ENCODE assay signal across 10 cellular contexts in genomic region chr3:187919535-187919934, GRCh38.
DNase-seq lines count a peak whose midpoint lies in the region; ATAC-seq and TF ChIP-seq lines count a peak whose summit lies in the region.
"Had no signal": no experiment of that assay in that cellular context is flagged by ENCODE, and none has a peak within 500 bp of the region (broad histone marks: within the 10 kb centered on the region; RNA-seq: fewer than 3 reads in every experiment).

No MANE protein-coding gene starts in this region.

- no peak overlapping the region for H3K27ac ChIP-seq in SK-N-SH (ENCODE audit: low read depth in 2 of 2, low read length in 1 of 2)
- peak overlapping the region; percentile 93 for H3K27ac ChIP-seq in SU-DHL-6 (ENCODE audit: low read depth, low read length)
- H3K27ac ChIP-seq in adrenal gland = no peak overlapping the region
- H3K27ac ChIP-seq: body of pancreas had no signal

- DNase-seq in SK-N-SH (no peak), NCI-H226 (no peak), adrenal gland (no peak), C1 segment of cervical spinal cord (lab: John Stamatoyannopoulos, UW) (no peak)
- no peak for DNase-seq in stimulated activated effector memory CD8-positive, alpha-beta T cell treated with anti-CD3 and anti-CD28 coated beads, Interleukin-12 subunit alpha, Interleukin-12 subunit beta, amount 100 ng/mL, for 72 hours (ENCODE audit: low spot score in 2 of 2)

- no peaks in the 10 kb centered on the region for H4K20me1 ChIP-seq in SK-N-SH (ENCODE audit: insufficient read depth)
- no peaks in the 10 kb centered on the region for H4K20me1 ChIP-seq in SU-DHL-6 (ENCODE audit: low read depth, low read length)

- CTCF ChIA-PET in SK-N-SH (lab: Yijun Ruan, JAX) = no interaction called here

- H3K9me3 ChIP-seq in SK-N-SH (peaks cover 4% of the 10 kb centered on the region; the same call in 1 of the 2 replicates), SU-DHL-6 (ENCODE audit: insufficient read depth, low read length) (peaks cover 4% of the 10 kb centered on the region; the same call in 1 of the 2 replicates), adrenal gland (replicated peaks in 1 of 3) (no peaks in the 10 kb centered on the region)
- H3K9me3 ChIP-seq: body of pancreas had no signal

- TF ChIP-seq EP300 in SK-N-SH (IDR thresholded peaks at IDR 0.05; ENCODE audit: borderline replicate concordance in 1 of 2, low read depth in 1 of 2, low read length in 1 of 2) = no peak

- H3K27me3 ChIP-seq in SK-N-SH (ENCODE audit: insufficient read depth) = no peaks in the 10 kb centered on the region
- no peaks in the 10 kb centered on the region for H3K27me3 ChIP-seq in SU-DHL-6 (ENCODE audit: low read length)
- no peaks in the 10 kb centered on the region for H3K27me3 ChIP-seq in adrenal gland
- H3K27me3 ChIP-seq: body of pancreas had no signal

- 75% methylated on average over 3 of the region's 3 CpGs for WGBS in SK-N-SH (ENCODE audit: low lambda C conversion rate)
- WGBS in adrenal gland, 4 donors = 78 to 88% (median 80%) methylated on average over 3 of the region's 3 CpGs

- TF ChIP-seq POLR2A in adrenal gland (IDR thresholded peaks at IDR 0.05) = no peak

- H3K9me3 Mint-ChIP-seq in stimulated activated effector memory CD8-positive, alpha-beta T cell treated with anti-CD3 and anti-CD28 coated beads, Interleukin-12 subunit alpha, Interleukin-12 subunit beta, amount 100 ng/mL, for 72 hours = no peaks in the 10 kb centered on the region

- no peak overlapping the region for H3K4me3 ChIP-seq in SK-N-SH (ENCODE audit: low read depth in 2 of 2, low read length in 1 of 2)
- H3K4me3 ChIP-seq in SU-DHL-6 (ENCODE audit: insufficient read depth, low read length, poor library complexity, severe bottlenecking) = no peak overlapping the region
- H3K4me3 ChIP-seq in adrenal gland = no peak overlapping the region
- H3K4me3 ChIP-seq: A549, body of pancreas had no signal

- H3K36me3 Mint-ChIP-seq in stimulated activated effector memory CD8-positive, alpha-beta T cell treated with anti-CD3 and anti-CD28 coated beads, Interleukin-12 subunit alpha, Interleukin-12 subunit beta, amount 100 ng/mL, for 72 hours = peaks cover 13% of the 10 kb centered on the region

- no peak for TF ChIP-seq RAD21 in SK-N-SH (IDR thresholded peaks at IDR 0.05; ENCODE audit: low read length)

- POLR2A ChIA-PET in SK-N-SH (lab: Yijun Ruan, JAX) = no interaction called here

- peak overlapping the region; percentile 86 for H3K27ac Mint-ChIP-seq in stimulated activated effector memory CD8-positive, alpha-beta T cell treated with anti-CD3 and anti-CD28 coated beads, Interleukin-12 subunit alpha, Interleukin-12 subunit beta, amount 100 ng/mL, for 72 hours

- TF ChIP-seq CTCF in SK-N-SH (IDR thresholded peaks at IDR 0.05) (no peak), SU-DHL-6 (IDR thresholded peaks at IDR 0.05; ENCODE audit: insufficient read depth, low read length, poor library complexity, severe bottlenecking) (no peak), adrenal gland (IDR thresholded peaks at IDR 0.05) (no peak)

- peak overlapping the region; percentile 25; the same call in 1 of the 2 replicates for H2AFZ ChIP-seq in SK-N-SH (ENCODE audit: low read depth)
- peak overlapping the region; percentile 20 for H2AFZ ChIP-seq in SU-DHL-6 (ENCODE audit: low read depth, low read length, severe bottlenecking)

- H3K36me3 ChIP-seq in SK-N-SH (replicated peaks in 1 of 2; ENCODE audit: control insufficient read depth in 1 of 2, insufficient read depth in 2 of 2, low read length in 1 of 2) = no peaks in the 10 kb centered on the region
- H3K36me3 ChIP-seq in SU-DHL-6 (ENCODE audit: low read length) = peaks cover 4% of the 10 kb centered on the region; the same call in 1 of the 2 replicates
- no peaks in the 10 kb centered on the region for H3K36me3 ChIP-seq in adrenal gland (replicated peaks in 1 of 2)

- H3K9ac ChIP-seq in SK-N-SH (no peak overlapping the region), SU-DHL-6 (ENCODE audit: low read length) (peak overlapping the region; percentile 60)

- H3K4me1 ChIP-seq in SK-N-SH (ENCODE audit: control insufficient read depth in 1 of 2, insufficient read depth in 2 of 2, low read depth in 1 of 2, low read length in 1 of 2) = peaks cover 0 to 21% of the 10 kb centered on the region in 2 experiments; a peak in 2 of 4 replicates
- H3K4me1 ChIP-seq in adrenal gland (replicated peaks in 1 of 2) = peaks cover 18 to 44% of the 10 kb centered on the region in 2 donors
- H3K4me1 ChIP-seq: body of pancreas had no signal

- H3K4me1 Mint-ChIP-seq in stimulated activated effector memory CD8-positive, alpha-beta T cell treated with anti-CD3 and anti-CD28 coated beads, Interleukin-12 subunit alpha, Interleukin-12 subunit beta, amount 100 ng/mL, for 72 hours = peaks cover 67% of the 10 kb centered on the region

- H3K79me2 ChIP-seq in SK-N-SH (ENCODE audit: insufficient read depth) = no peaks in the 10 kb centered on the region
- no peaks in the 10 kb centered on the region for H3K79me2 ChIP-seq in SU-DHL-6 (ENCODE audit: insufficient read depth, low read length)

- H3K4me2 ChIP-seq in SK-N-SH (no peak overlapping the region), SU-DHL-6 (ENCODE audit: low read depth, low read length, poor library complexity, severe bottlenecking) (peak overlapping the region; percentile 62)
- H3K4me2 ChIP-seq: A549 had no signal

- no peaks in the 10 kb centered on the region for H3F3A ChIP-seq in SK-N-SH (replicated peaks; ENCODE audit: insufficient read depth)
- peaks cover 70% of the 10 kb centered on the region for H3F3A ChIP-seq in SU-DHL-6 (ENCODE audit: insufficient read depth)

- ATAC-seq in SK-N-SH treated with all-trans-retinoic acid at 6 μM for 48 hours (no peak), HG02852 (IDR thresholded peaks at IDR 0.05; ENCODE audit: unreplicated experiment) (peak; percentile 38)
- ATAC-seq in stimulated activated effector memory CD8-positive, alpha-beta T cell treated with anti-CD3 and anti-CD28 coated beads, Interleukin-12 subunit alpha, Interleukin-12 subunit beta, amount 100 ng/mL, for 72 hours = peak; percentile 23
- ATAC-seq: A549, body of pancreas had no signal

- H3K4me3 Mint-ChIP-seq in stimulated activated effector memory CD8-positive, alpha-beta T cell treated with anti-CD3 and anti-CD28 coated beads, Interleukin-12 subunit alpha, Interleukin-12 subunit beta, amount 100 ng/mL, for 72 hours = peak overlapping the region; percentile 64

- intact Hi-C loops in adrenal gland (cut with DNase I) = no loop called here

- H3K9me2 ChIP-seq in SK-N-SH (no peaks in the 10 kb centered on the region), SU-DHL-6 (replicated peaks; ENCODE audit: insufficient read depth, low read length) (no peaks in the 10 kb centered on the region)

TF ChIP-seq in SK-N-SH, 30 proteins besides CTCF, POLR2A, EP300 and RAD21 (continues in another document):
- TF ChIP-seq RCOR1 (IDR thresholded peaks at IDR 0.05; ENCODE audit: low read length) (no peak), PBX3 (IDR thresholded peaks at IDR 0.05) (no peak), FOXJ3 (CRISPR knock-in tag; IDR thresholded peaks at IDR 0.05) (no peak), MXI1 (IDR thresholded peaks at IDR 0.05; ENCODE audit: low read depth, low read length) (no peak)

TF ChIP-seq in SK-N-SH treated with all-trans-retinoic acid at 6 μM for 48 hours, 23 proteins besides CTCF, POLR2A, EP300 and RAD21:
- TF ChIP-seq, protein P1, sequence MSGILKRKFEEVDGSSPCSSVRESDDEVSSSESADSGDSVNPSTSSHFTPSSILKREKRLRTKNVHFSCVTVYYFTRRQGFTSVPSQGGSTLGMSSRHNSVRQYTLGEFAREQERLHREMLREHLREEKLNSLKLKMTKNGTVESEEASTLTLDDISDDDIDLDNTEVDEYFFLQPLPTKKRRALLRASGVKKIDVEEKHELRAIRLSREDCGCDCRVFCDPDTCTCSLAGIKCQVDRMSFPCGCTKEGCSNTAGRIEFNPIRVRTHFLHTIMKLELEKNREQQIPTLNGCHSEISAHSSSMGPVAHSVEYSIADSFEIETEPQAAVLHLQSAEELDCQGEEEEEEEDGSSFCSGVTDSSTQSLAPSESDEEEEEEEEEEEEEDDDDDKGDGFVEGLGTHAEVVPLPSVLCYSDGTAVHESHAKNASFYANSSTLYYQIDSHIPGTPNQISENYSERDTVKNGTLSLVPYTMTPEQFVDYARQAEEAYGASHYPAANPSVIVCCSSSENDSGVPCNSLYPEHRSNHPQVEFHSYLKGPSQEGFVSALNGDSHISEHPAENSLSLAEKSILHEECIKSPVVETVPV (CRISPR knock-in tag; IDR thresholded peaks at IDR 0.05) = no peak
- TF ChIP-seq PPARA (CRISPR knock-in tag; IDR thresholded peaks at IDR 0.05; ENCODE audit: borderline replicate concordance) (no peak), ZNF8 (CRISPR knock-in tag; IDR thresholded peaks at IDR 0.05) (no peak), ESRRG (CRISPR knock-in tag; IDR thresholded peaks at IDR 0.05) (no peak), ZNF565 (CRISPR knock-in tag; conservative IDR thresholded peaks at IDR 0.05; ENCODE audit: low read depth) (no peak), ZFP3 (CRISPR knock-in tag; IDR thresholded peaks at IDR 0.05) (no peak), ZC3H10 (CRISPR knock-in tag; IDR thresholded peaks at IDR 0.05) (no peak), TCF4 (CRISPR knock-in tag; IDR thresholded peaks at IDR 0.05; ENCODE audit: borderline replicate concordance) (no peak)
- TF ChIP-seq, protein P2, sequence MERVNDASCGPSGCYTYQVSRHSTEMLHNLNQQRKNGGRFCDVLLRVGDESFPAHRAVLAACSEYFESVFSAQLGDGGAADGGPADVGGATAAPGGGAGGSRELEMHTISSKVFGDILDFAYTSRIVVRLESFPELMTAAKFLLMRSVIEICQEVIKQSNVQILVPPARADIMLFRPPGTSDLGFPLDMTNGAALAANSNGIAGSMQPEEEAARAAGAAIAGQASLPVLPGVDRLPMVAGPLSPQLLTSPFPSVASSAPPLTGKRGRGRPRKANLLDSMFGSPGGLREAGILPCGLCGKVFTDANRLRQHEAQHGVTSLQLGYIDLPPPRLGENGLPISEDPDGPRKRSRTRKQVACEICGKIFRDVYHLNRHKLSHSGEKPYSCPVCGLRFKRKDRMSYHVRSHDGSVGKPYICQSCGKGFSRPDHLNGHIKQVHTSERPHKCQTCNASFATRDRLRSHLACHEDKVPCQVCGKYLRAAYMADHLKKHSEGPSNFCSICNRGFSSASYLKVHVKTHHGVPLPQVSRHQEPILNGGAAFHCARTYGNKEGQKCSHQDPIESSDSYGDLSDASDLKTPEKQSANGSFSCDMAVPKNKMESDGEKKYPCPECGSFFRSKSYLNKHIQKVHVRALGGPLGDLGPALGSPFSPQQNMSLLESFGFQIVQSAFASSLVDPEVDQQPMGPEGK (CRISPR knock-in tag; IDR thresholded peaks at IDR 0.05; ENCODE audit: borderline replicate concordance) = no peak
TF ChIP-seq in SK-N-SH treated with all-trans-retinoic acid at 6 μM for 48 hours: peak in this region for 0.
